12 cellular contexts compared by ENCODE assay signal in genomic region chr2:76197428-76197827, GRCh38.
"Had no signal": no experiment of that assay in that cellular context is flagged by ENCODE, and none has a peak within 500 bp of the region (broad histone marks: within the 10 kb centered on the region; RNA-seq: fewer than 3 reads in every experiment).

No MANE protein-coding gene starts in this region.

- H3K36me3 Mint-ChIP-seq: mesothelial cell of epicardium; stimulated activated effector memory CD8-positive, alpha-beta T cell treated with anti-CD3 and anti-CD28 coated beads, Interleukin-12 subunit alpha, Interleukin-12 subunit beta, amount 100 ng/mL, for 72 hours had no signal

- ATAC-seq: left colon; stimulated activated effector memory CD8-positive, alpha-beta T cell treated with anti-CD3 and anti-CD28 coated beads, Interleukin-12 subunit alpha, Interleukin-12 subunit beta, amount 100 ng/mL, for 72 hours had no signal

- H3K36me3 ChIP-seq: lower lobe of right lung, sigmoid colon, uterus had no signal

- H3K27me3 ChIP-seq: foreskin keratinocyte, sigmoid colon, uterus had no signal

- H3K9me3 ChIP-seq: lower lobe of right lung, sigmoid colon, uterus had no signal

- H3K9me3 Mint-ChIP-seq: activated CD4-positive, alpha-beta memory T cell treated with anti-CD3 and anti-CD28 coated beads, Interleukin-2, amount 10 ng/mL, durations not matched to agents 7 days and 5 days; activated T-cell treated with anti-CD3 and anti-CD28 coated beads, Interleukin-2, amount 50 U/mL, for 24 hours; dendritic cell treated with granulocyte-macrophage colony-stimulating factor and Interleukin-4, amounts not matched to agents 40 ng/mL and 50 ng/mL, for 4 days; mesothelial cell of epicardium had no signal

- H3K4me3 ChIP-seq: lower lobe of right lung, sigmoid colon, uterus had no signal

- H3K4me3 Mint-ChIP-seq: activated CD4-positive, alpha-beta memory T cell treated with anti-CD3 and anti-CD28 coated beads, Interleukin-2, amount 10 ng/mL, durations not matched to agents 7 days and 5 days; activated T-cell treated with anti-CD3 and anti-CD28 coated beads, Interleukin-2, amount 50 U/mL, for 24 hours; dendritic cell treated with granulocyte-macrophage colony-stimulating factor and Interleukin-4, amounts not matched to agents 40 ng/mL and 50 ng/mL, for 4 days; mesothelial cell of epicardium; stimulated activated effector memory CD8-positive, alpha-beta T cell treated with anti-CD3 and anti-CD28 coated beads, Interleukin-12 subunit alpha, Interleukin-12 subunit beta, amount 100 ng/mL, for 72 hours had no signal

- H3K4me1 ChIP-seq: foreskin keratinocyte, lower lobe of right lung, sigmoid colon, uterus had no signal

- H3K27me3 Mint-ChIP-seq: activated CD4-positive, alpha-beta memory T cell treated with anti-CD3 and anti-CD28 coated beads, Interleukin-2, amount 10 ng/mL, durations not matched to agents 7 days and 5 days; activated T-cell treated with anti-CD3 and anti-CD28 coated beads, Interleukin-2, amount 50 U/mL, for 24 hours; dendritic cell treated with granulocyte-macrophage colony-stimulating factor and Interleukin-4, amounts not matched to agents 40 ng/mL and 50 ng/mL, for 4 days had no signal

- DNase-seq: activated T-cell treated with anti-CD3 and anti-CD28 coated beads, Interleukin-2, amount 50 U/mL, for 24 hours; effector memory CD4-positive, alpha-beta T cell; lower lobe of right lung had no signal

- H3K4me1 Mint-ChIP-seq: activated CD4-positive, alpha-beta memory T cell treated with anti-CD3 and anti-CD28 coated beads, Interleukin-2, amount 10 ng/mL, durations not matched to agents 7 days and 5 days; stimulated activated effector memory CD8-positive, alpha-beta T cell treated with anti-CD3 and anti-CD28 coated beads, Interleukin-12 subunit alpha, Interleukin-12 subunit beta, amount 100 ng/mL, for 72 hours had no signal

- H3K27ac Mint-ChIP-seq: activated CD4-positive, alpha-beta memory T cell treated with anti-CD3 and anti-CD28 coated beads, Interleukin-2, amount 10 ng/mL, durations not matched to agents 7 days and 5 days; activated T-cell treated with anti-CD3 and anti-CD28 coated beads, Interleukin-2, amount 50 U/mL, for 24 hours; dendritic cell treated with granulocyte-macrophage colony-stimulating factor and Interleukin-4, amounts not matched to agents 40 ng/mL and 50 ng/mL, for 4 days; mesothelial cell of epicardium; stimulated activated effector memory CD8-positive, alpha-beta T cell treated with anti-CD3 and anti-CD28 coated beads, Interleukin-12 subunit alpha, Interleukin-12 subunit beta, amount 100 ng/mL, for 72 hours had no signal

- H3K27ac ChIP-seq: foreskin keratinocyte, lower lobe of right lung, sigmoid colon, uterus, VCaP had no signal
